Comparison of ENCODE assay signal across 8 cellular contexts in the genomic region with DNA sequence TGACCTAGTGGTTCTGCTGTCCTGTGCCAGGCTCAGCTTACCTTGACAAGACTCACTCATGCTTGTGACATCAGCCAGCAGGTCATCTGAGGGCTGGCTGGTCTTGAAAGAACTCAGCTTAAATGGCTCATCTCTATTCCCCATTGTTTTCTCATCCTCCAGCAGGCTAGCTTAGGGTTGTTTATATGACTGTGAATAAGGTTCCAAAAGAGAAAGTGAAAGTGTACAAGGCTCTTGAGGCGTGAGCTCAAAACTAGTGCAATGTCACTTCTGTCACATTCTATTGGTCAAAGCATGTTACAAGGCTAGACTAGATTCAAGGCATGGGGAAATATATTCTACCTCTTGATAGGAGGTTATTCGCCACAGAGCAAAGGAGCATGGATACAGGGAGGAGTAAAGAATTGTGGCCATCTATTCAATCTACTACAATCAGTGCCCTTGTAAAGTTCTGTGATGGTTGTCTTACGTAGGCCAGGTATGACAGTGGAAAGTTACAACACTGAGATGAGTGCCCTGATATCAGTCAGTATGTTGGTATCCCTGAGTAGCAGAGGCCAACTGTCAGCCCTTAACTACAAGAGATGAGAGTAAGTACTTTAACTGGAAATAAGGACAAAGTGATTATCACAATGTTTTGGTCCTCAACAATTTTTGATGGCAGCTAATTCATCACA. TPM values are rescaled to one million over a fixed set of nuclear protein-coding genes. Genes with fewer than 3 reads are reported as not detected.
DNase-seq lines count a peak whose midpoint lies in the region; ATAC-seq, FAIRE-seq and TF ChIP-seq lines count a peak whose summit lies in the region.

No MANE protein-coding gene starts in this region.

- H3K9me3 ChIP-seq in pancreas: no peaks in the 10 kb centered on the region

- ATAC-seq in GM21619 (IDR thresholded peaks at IDR 0.05; ENCODE audit: unreplicated experiment): peak; percentile 57
- peak; percentile 45 to 84 (median 76) for ATAC-seq in T-cell (replicated peaks in 1 of 4)
- peak; percentile 82 for ATAC-seq in left colon
- ATAC-seq in pancreas: no peak
- ATAC-seq in GM18873 (IDR thresholded peaks at IDR 0.05; ENCODE audit: low FRiP score, unreplicated experiment): no peak
- ATAC-seq in GM18517 (IDR thresholded peaks at IDR 0.05; ENCODE audit: unreplicated experiment): no peak

- FAIRE-seq in pancreas (lab: Jason Lieb, UNC): no peak

- no peak overlapping the region for H3K27ac ChIP-seq in pancreas
- no peak overlapping the region for H3K27ac ChIP-seq in dorsolateral prefrontal cortex

- DNase-seq in COLO829 (ENCODE audit: low spot score) (peak; percentile 0), T-cell (no peak), left colon (no peak), pancreas (no peak), dorsolateral prefrontal cortex (no peak)

- H3K4me3 Mint-ChIP-seq in T-cell: peak overlapping the region; percentile 50 to 80 (median 59)

- 70 to 87% methylated on average over 3 of the region's 3 CpGs for WGBS in pancreas, 2 donors

- TF ChIP-seq CTCF in pancreas (IDR thresholded peaks at IDR 0.05) (no peak), dorsolateral prefrontal cortex (IDR thresholded peaks at IDR 0.05 in 54 of 56, conservative IDR thresholded peaks at IDR 0.05 in 2 of 56; ENCODE audit: low read depth in 1 of 56, partially characterized antibody in 56 of 56) (no peak)

- H3K4me1 Mint-ChIP-seq in T-cell: peaks cover 9% of the 10 kb centered on the region in 3 donors

- CTCF ChIA-PET in T-cell (lab: Charles Lee): interaction anchor here in 1 of 2 donors (0.6 to 1.0 kb wide), 3 partner anchors 18 to 416 kb away, joined by 3 read pairs; a partner anchor contains a TSS

- H3K27me3 ChIP-seq in pancreas: no peaks in the 10 kb centered on the region
- H3K27me3 ChIP-seq in dorsolateral prefrontal cortex: peaks cover 0 to 6% (median 0%) of the 10 kb centered on the region in 45 donors

- H3K36me3 ChIP-seq in pancreas: no peaks in the 10 kb centered on the region

- intact Hi-C loops in left colon (cut with DNase I, micrococcal nuclease) (no loop called here), pancreas (cut with DNase I) (no loop called here), dorsolateral prefrontal cortex (cut with DNase I) (no loop called here)

- H3K27me3 Mint-ChIP-seq in T-cell: no peaks in the 10 kb centered on the region

- POLR2A ChIA-PET in T-cell (lab: Charles Lee): no interaction called here

- H3K4me3 ChIP-seq in pancreas: no peak overlapping the region
- H3K4me3 ChIP-seq in dorsolateral prefrontal cortex: no peak overlapping the region

- H3K27ac Mint-ChIP-seq in T-cell: peak overlapping the region; percentile 71 to 82

- H3K9me3 Mint-ChIP-seq in T-cell: peaks cover 0 to 17% (median 11%) of the 10 kb centered on the region in 3 donors

- H3K4me1 ChIP-seq in pancreas: no peaks in the 10 kb centered on the region

- H3K36me3 Mint-ChIP-seq in T-cell: peaks cover 4% of the 10 kb centered on the region

RNA-seq across cellular contexts. Expression of a gene that starts 19.8 kb away (rescaled TPM):
- total RNA-seq in T-cell (10 to 100 TPM; 13.2 to 17.3 (median 13.5) TPM), left colon (10 to 100 TPM; 25.7 to 26.8 TPM), pancreas (10 to 100 TPM in 1 of 6 donors, 1 to 10 TPM in 5; 5.9 to 13.2 (median 7.7) TPM), dorsolateral prefrontal cortex (10 to 100 TPM; 15.4 to 44.0 (median 22.5) TPM)
- polyA plus RNA-seq in pancreas: 1 to 10 TPM; 2.4 to 4.8 TPM

RNA-seq across cellular contexts. Expression of a gene that starts 20.2 kb away (rescaled TPM):
- 1 to 10 TPM in 1 of 5 donors, under 1 TPM in 4; 0.53 to 1.2 (median 0.67) TPM for total RNA-seq in T-cell
- total RNA-seq in left colon: 1 to 10 TPM; 1.1 to 1.4 TPM
- total RNA-seq in pancreas: under 1 TPM; 0.19 to 0.47 (median 0.27) TPM
- polyA plus RNA-seq in pancreas: under 1 TPM; 0.23 to 0.45 TPM
- 1 to 10 TPM; 2.3 to 6.3 (median 4.0) TPM for total RNA-seq in dorsolateral prefrontal cortex

Comparison
In these comparisons a context has a peak if more than half of its experiments do, and no peak if none do; other contexts are left out.
1. ATAC-seq: peak in GM21619 (single experiment), T-cell (4 of 4) and left colon (single experiment); none in pancreas (0 of 4), GM18873 (single experiment) and GM18517 (single experiment).